In genomic region chr17:43410557-43411368, GRCh38 we compare ENCODE assay signal across 12 cellular contexts. TPM values are rescaled to one million over a fixed set of nuclear protein-coding genes. Genes with fewer than 3 reads are reported as not detected.
A peak's percentile ranks its signal among the peaks of the same experiment; 100 is the strongest.
DNase-seq lines count a peak whose midpoint lies in the region; ATAC-seq and TF ChIP-seq lines count a peak whose summit lies in the region.
"Had no signal": no experiment of that assay in that cellular context is flagged by ENCODE, and none has a peak within 500 bp of the region (broad histone marks: within the 10 kb centered on the region; RNA-seq: fewer than 3 reads in every experiment).

No MANE protein-coding gene starts in this region.

- peak overlapping the region; percentile 8 for H3K18ac ChIP-seq in IMR-90 (ENCODE audit: low read depth, low read length)
- no peak overlapping the region for H3K18ac ChIP-seq in mesenchymal stem cell (ENCODE audit: low read depth in 1 of 2, low read length in 2 of 2)

- peak overlapping the region in 1 of 2 experiments; percentile 69; a peak in 3 of 4 replicates for H4K8ac ChIP-seq in IMR-90 (ENCODE audit: low read depth in 2 of 2, low read length in 2 of 2)
- peak overlapping the region; percentile 15 for H4K8ac ChIP-seq in mesenchymal stem cell (ENCODE audit: low read length)

- no peak for TF ChIP-seq CTCF in IMR-90 (conservative IDR thresholded peaks at IDR 0.05; ENCODE audit: low read depth, low read length)
- no peak for TF ChIP-seq CTCF in epithelial cell of proximal tubule (conservative IDR thresholded peaks at IDR 0.05; ENCODE audit: low read depth, low read length)
- no peak for TF ChIP-seq CTCF in stomach (IDR thresholded peaks at IDR 0.05)

- TF ChIP-seq POLR2A in IMR-90 (IDR thresholded peaks at IDR 0.05; ENCODE audit: low read depth, low read length) (no peak), stomach (IDR thresholded peaks at IDR 0.05) (no peak)

- H3K27ac ChIP-seq in IMR-90 (ENCODE audit: insufficient read depth, low read length) (no peak overlapping the region), mesenchymal stem cell (ENCODE audit: low read length, poor library complexity, severe bottlenecking) (no peak overlapping the region), stomach (no peak overlapping the region)

- H3K4me2 ChIP-seq in IMR-90 (ENCODE audit: low read depth, low read length) = no peak overlapping the region
- no peak overlapping the region for H3K4me2 ChIP-seq in mesenchymal stem cell (ENCODE audit: low read length, poor library complexity, severe bottlenecking)

- H2AK5ac ChIP-seq in IMR-90 (ENCODE audit: low read depth, low read length) (peak overlapping the region; percentile 96), mesenchymal stem cell (ENCODE audit: low read length, severe bottlenecking) (peak overlapping the region; percentile 9)

- TF ChIP-seq RAD21 in IMR-90 (IDR thresholded peaks at IDR 0.05; ENCODE audit: low read length) = no peak

- peak overlapping the region in 1 of 2 experiments; percentile 15 for H2BK12ac ChIP-seq in mesenchymal stem cell (ENCODE audit: low read length in 2 of 2)

- ATAC-seq in IMR-90 (ENCODE audit: low read depth) = no peak
- ATAC-seq in GM19463 (IDR thresholded peaks at IDR 0.05; ENCODE audit: unreplicated experiment) = no peak

- H2AK9ac ChIP-seq in IMR-90 (replicated peaks; ENCODE audit: low read depth, low read length, poor library complexity) = peak overlapping the region; percentile 78

- H3K4me3 ChIP-seq in IMR-90 (ENCODE audit: insufficient read depth, low read depth, low read length) (no peak overlapping the region), epithelial cell of proximal tubule (ENCODE audit: low read depth, low read length) (peak overlapping the region; percentile 18), mesenchymal stem cell (ENCODE audit: insufficient read depth in 1 of 2, low read depth in 1 of 2, low read length in 2 of 2) (no peak overlapping the region), stomach (no peak overlapping the region)

- dilution Hi-C loops in IMR-90 (cut with HindIII; ENCODE audit: low sequenced_read_pairs, unreplicated experiment) = no loop called here

- no peak overlapping the region for H3K56ac ChIP-seq in IMR-90 (ENCODE audit: extremely low read depth, insufficient read depth, low read length)

- H2AFZ ChIP-seq in IMR-90 (replicated peaks; ENCODE audit: low read length, poor library complexity) (peak overlapping the region; percentile 80), mesenchymal stem cell (ENCODE audit: low read depth, low read length) (no peak overlapping the region)

- H3K14ac ChIP-seq in IMR-90 (replicated peaks; ENCODE audit: low read depth, low read length) (peak overlapping the region; percentile 73), mesenchymal stem cell (ENCODE audit: low read length in 2 of 2) (no peak overlapping the region)

- no peak overlapping the region for H3K9ac ChIP-seq in IMR-90 (ENCODE audit: low read depth, low read length)
- H3K9ac ChIP-seq in mesenchymal stem cell (ENCODE audit: low read length) = no peak overlapping the region

- peak overlapping the region; percentile 29; the same call in 1 of the 2 replicates for H3K23ac ChIP-seq in IMR-90 (ENCODE audit: low read depth, low read length)
- H3K23ac ChIP-seq in mesenchymal stem cell (ENCODE audit: low read length in 2 of 2) = peak overlapping the region in 1 of 2 experiments; percentile 50

- H3K27me3 ChIP-seq in IMR-90 (ENCODE audit: control insufficient read depth, insufficient read depth, low read length) (no peaks in the 10 kb centered on the region), mesenchymal stem cell (ENCODE audit: control insufficient read depth in 1 of 2, insufficient read depth in 1 of 2, low read length in 2 of 2) (no peaks in the 10 kb centered on the region), stomach (no peaks in the 10 kb centered on the region)

- H2BK5ac ChIP-seq in IMR-90 (ENCODE audit: low read depth, low read length, poor library complexity, severe bottlenecking) (no peak overlapping the region), mesenchymal stem cell (ENCODE audit: low read depth, low read length, poor library complexity, severe bottlenecking) (no peak overlapping the region)

- H4K91ac ChIP-seq in IMR-90 (ENCODE audit: insufficient read depth, low read depth, low read length) (peak overlapping the region; percentile 96), mesenchymal stem cell (ENCODE audit: low read length) (no peak overlapping the region)

- CTCF ChIA-PET in IMR-90 (lab: Yijun Ruan, JAX) = no interaction called here

- peak; percentile 22 for DNase-seq in ACHN
- no peak for DNase-seq in IMR-90
- no peak for DNase-seq in epithelial cell of proximal tubule (ENCODE audit: low read depth)
- no peak for DNase-seq in mesenchymal stem cell
- no peak for DNase-seq in stimulated activated CD4-positive, alpha-beta T cell treated with anti-CD3 and anti-CD28 coated beads, Interleukin-15, amount 100 ng/mL, for 24 hours
- no peak for DNase-seq in stomach
- DNase-seq in NCI-H526 (lab: John Stamatoyannopoulos, UW) = no peak
- DNase-seq: activated CD4-positive, alpha-beta T cell treated with anti-CD3 and anti-CD28 coated beads, Interleukin-2, amount 10 ng/mL, durations not matched to agents 24 days and 14 days; EL; endodermal cell; stimulated activated CD4-positive, alpha-beta T cell treated with anti-CD3 and anti-CD28 coated beads, Interleukin-1b, Interleukin-23, amount 100 ng/mL, for 48 hours had no signal

- H3K4me1 ChIP-seq in IMR-90 (ENCODE audit: control insufficient read depth, insufficient read depth, low read length) (peaks cover 26% of the 10 kb centered on the region), mesenchymal stem cell (ENCODE audit: control insufficient read depth, insufficient read depth, low read depth, low read length) (peaks cover 14% of the 10 kb centered on the region), stomach (peaks cover 0 to 18% (median 5%) of the 10 kb centered on the region in 4 donors)

- peak overlapping the region; percentile 75 for H2BK20ac ChIP-seq in IMR-90 (ENCODE audit: low read depth, low read length)

- H4K20me1 ChIP-seq in IMR-90 (ENCODE audit: insufficient read depth, low read length) = no peaks in the 10 kb centered on the region

- 53% methylated on average over 2 of the region's 6 CpGs; no CpG with 5 or more reads in 1 of the 2 experiments for WGBS in IMR-90 (ENCODE audit: extremely low coverage in 2 of 2, insufficient read length in 1 of 2), 2 experiments
- WGBS in mesenchymal stem cell = 81% methylated on average over 6 of the region's 6 CpGs
- WGBS in stomach, 5 donors = 48 to 66% (median 54%) methylated on average over 5 to 6 of the region's 6 CpGs

- intact Hi-C loops in IMR-90 (cut with micrococcal nuclease) = no loop called here
- intact Hi-C loops in stomach (cut with DNase I; ENCODE audit: low total_unique reads) = no loop called here

- peak overlapping the region; percentile 74 for H3K4ac ChIP-seq in IMR-90 (ENCODE audit: low read depth, low read length)
- H3K4ac ChIP-seq in mesenchymal stem cell (ENCODE audit: low read depth in 1 of 2, low read length in 2 of 2) = peak overlapping the region in 1 of 2 experiments; percentile 68

- H4K5ac ChIP-seq in IMR-90 (ENCODE audit: low read depth, low read length) = peak overlapping the region; percentile 14

- H3K9me3 ChIP-seq in IMR-90 (ENCODE audit: control insufficient read depth, insufficient read depth, low read length) (no peaks in the 10 kb centered on the region), mesenchymal stem cell (ENCODE audit: control insufficient read depth, low read length) (no peaks in the 10 kb centered on the region), stomach (no peaks in the 10 kb centered on the region)

- no peaks in the 10 kb centered on the region for H3K36me3 ChIP-seq in IMR-90 (ENCODE audit: control insufficient read depth, insufficient read depth, low read length)
- no peaks in the 10 kb centered on the region for H3K36me3 ChIP-seq in mesenchymal stem cell (ENCODE audit: control insufficient read depth in 1 of 2, insufficient read depth in 2 of 2, low read depth in 1 of 2, low read length in 2 of 2)
- H3K36me3 ChIP-seq in stomach = no peaks in the 10 kb centered on the region

- BruUV-seq in IMR-90 (replicated peaks; lab: Mats Ljungman, UMichigan) = no TSS peak

- H3K79me1 ChIP-seq in IMR-90 (ENCODE audit: low read depth in 1 of 2, low read length in 2 of 2) = no peaks in the 10 kb centered on the region
- H3K79me1 ChIP-seq in mesenchymal stem cell (replicated peaks; ENCODE audit: low read length, poor library complexity, severe bottlenecking) = no peaks in the 10 kb centered on the region

- no peak for TF ChIP-seq EP300 in stomach (IDR thresholded peaks at IDR 0.05)

- H3K9me1 ChIP-seq in IMR-90 (ENCODE audit: insufficient read depth, low read length) = peaks cover 32% of the 10 kb centered on the region

- in situ Hi-C loops in ACHN (cut with HindIII; ENCODE audit: low pct_ligation_motif_present, low pct_unique_long_range_greater_than_20kb, low sequenced_read_pairs) (no loop called here), IMR-90 (cut with MboI; ENCODE audit: low sequenced_read_pairs) (no loop called here)

- H2BK120ac ChIP-seq in IMR-90 (ENCODE audit: low read depth, low read length) (peak overlapping the region; percentile 92), mesenchymal stem cell (ENCODE audit: low read depth, low read length) (no peak overlapping the region)

- H2BK15ac ChIP-seq in IMR-90 (ENCODE audit: low read depth, low read length) (peak overlapping the region; percentile 95; the same call in 2 of the 3 replicates), mesenchymal stem cell (ENCODE audit: low read depth, poor library complexity, severe bottlenecking) (no peak overlapping the region)

- POLR2A ChIA-PET in IMR-90 (lab: Charles Lee; ENCODE audit: unreplicated experiment) = interaction anchor here (1.4 kb wide), 1 partner anchor 12 kb away, joined by 5 read pairs; the partner anchor contains the start of gene ARL4D

TF ChIP-seq in IMR-90, 13 proteins besides CTCF, POLR2A, EP300 and RAD21 (continues in another document):
- TF ChIP-seq MAZ (IDR thresholded peaks at IDR 0.05; ENCODE audit: borderline replicate concordance, low read depth, low read length) = no peak
- no peak for TF ChIP-seq FOS (IDR thresholded peaks at IDR 0.05; ENCODE audit: low read depth, low read length)
- no peak for TF ChIP-seq BHLHE40 (IDR thresholded peaks at IDR 0.05; ENCODE audit: low read depth, low read length)
- TF ChIP-seq RFX5 (IDR thresholded peaks at IDR 0.05; ENCODE audit: low read depth, low read length) = no peak
- TF ChIP-seq RCOR1 (IDR thresholded peaks at IDR 0.05; ENCODE audit: insufficient replicate concordance, low read length) = no peak
- no peak for TF ChIP-seq CEBPB (IDR thresholded peaks at IDR 0.05; ENCODE audit: low read depth, low read length)
- no peak for TF ChIP-seq MAFK (IDR thresholded peaks at IDR 0.05; ENCODE audit: low read depth, low read length)

RNA-seq across cellular contexts. Expression of gene ARL4D, which starts 12.0 kb away (rescaled TPM):
- total RNA-seq in IMR-90 (2012; rRNA removed) = 12.5 and 12.8 TPM in 2 replicates
- 25.5 and 30.7 TPM in 2 replicates for polyA plus RNA-seq in IMR-90 (2012; rRNA removed)
- 25.6 and 28.6 TPM in 2 replicates for polyA plus RNA-seq in IMR-90 (2012; cell fraction: cytosol; rRNA removed)
- polyA plus RNA-seq in IMR-90 (2012; cell fraction: nucleus; rRNA removed; ENCODE audit: low replicate concordance) = 8.6 and 16.0 TPM in 2 replicates
- 4.6 and 5.8 TPM in 2 replicates for total RNA-seq in epithelial cell of proximal tubule
- polyA plus RNA-seq in mesenchymal stem cell (2013, experiment 1 of 2) = 8.4 TPM
- 8.7 TPM for polyA plus RNA-seq in mesenchymal stem cell (2013, experiment 2 of 2)
- total RNA-seq in stomach = 10 to 100 TPM in 2 of 5 donors, 1 to 10 TPM in 2, not detected in 1; 2.3 to 12.1 (median 10.5) TPM
- 10 to 100 TPM in 1 of 3 donors, 1 to 10 TPM in 2; 4.9 to 60.7 (median 6.9) TPM for polyA plus RNA-seq in stomach
